29 cellular contexts compared by ENCODE assay signal in genomic region chr2:205481861-205482260, GRCh38.
"Had no signal": no experiment of that assay in that cellular context is flagged by ENCODE, and none has a peak within 500 bp of the region (broad histone marks: within the 10 kb centered on the region; RNA-seq: fewer than 3 reads in every experiment).

No MANE protein-coding gene starts in this region.

- H3K4me3 ChIP-seq: colonic mucosa, heart right ventricle, mucosa of descending colon, ovary, psoas muscle, sigmoid colon, stomach, tibial artery had no signal

- H3K4me3 Mint-ChIP-seq: dendritic cell treated with granulocyte-macrophage colony-stimulating factor and Interleukin-4, amounts not matched to agents 40 ng/mL and 50 ng/mL, for 4 days; endodermal cell; mesothelial cell of epicardium; naive B cell; natural killer cell treated with Interleukin-12 subunit alpha and Interleukin-12 subunit beta and Interleukin-15 and Interleukin-18, amount 100 ng/mL, for 72 hours; stimulated activated effector memory CD8-positive, alpha-beta T cell treated with anti-CD3 and anti-CD28 coated beads, Interleukin-12 subunit alpha, Interleukin-12 subunit beta, amount 100 ng/mL, for 72 hours; type B pancreatic cell had no signal

- FAIRE-seq: kidney had no signal

- DNase-seq: colonic mucosa; effector CD8-positive, alpha-beta T cell; foreskin melanocyte; glutamatergic neuron; heart right ventricle; hippocampal formation; kidney; mesenchymal stem cell; mucosa of descending colon; naive B cell; occipital lobe; ovary; posterior cingulate gyrus; psoas muscle; sigmoid colon; stimulated activated CD4-positive, alpha-beta T cell treated with anti-CD3 and anti-CD28 coated beads, Interleukin-2, amount 100 ng/mL, for 24 hours; stimulated activated CD4-positive, alpha-beta T cell treated with anti-CD3 and anti-CD28 coated beads, Interleukin-4, amount 100 ng/mL, for 24 hours; stimulated activated naive CD4-positive, alpha-beta T cell treated with Interleukin-2 at 50 U/mL for 16 hours; stomach; tibial artery had no signal

- H3K27me3 Mint-ChIP-seq: dendritic cell treated with granulocyte-macrophage colony-stimulating factor and Interleukin-4, amounts not matched to agents 40 ng/mL and 50 ng/mL, for 4 days; type B pancreatic cell had no signal

- H3K27ac ChIP-seq: colonic mucosa, epithelial cell of prostate, heart right ventricle, ovary, psoas muscle, sigmoid colon, stomach, tibial artery had no signal

- H3K27me3 ChIP-seq: colonic mucosa, heart right ventricle, ovary, sigmoid colon, stomach, tibial artery had no signal

- H3K36me3 Mint-ChIP-seq: mesothelial cell of epicardium; naive B cell; natural killer cell treated with Interleukin-12 subunit alpha and Interleukin-12 subunit beta and Interleukin-15 and Interleukin-18, amount 100 ng/mL, for 72 hours; stimulated activated effector memory CD8-positive, alpha-beta T cell treated with anti-CD3 and anti-CD28 coated beads, Interleukin-12 subunit alpha, Interleukin-12 subunit beta, amount 100 ng/mL, for 72 hours; type B pancreatic cell had no signal

- H3K27ac Mint-ChIP-seq: dendritic cell treated with granulocyte-macrophage colony-stimulating factor and Interleukin-4, amounts not matched to agents 40 ng/mL and 50 ng/mL, for 4 days; endodermal cell; mesothelial cell of epicardium; naive B cell; natural killer cell treated with Interleukin-12 subunit alpha and Interleukin-12 subunit beta and Interleukin-15 and Interleukin-18, amount 100 ng/mL, for 72 hours; stimulated activated effector memory CD8-positive, alpha-beta T cell treated with anti-CD3 and anti-CD28 coated beads, Interleukin-12 subunit alpha, Interleukin-12 subunit beta, amount 100 ng/mL, for 72 hours; type B pancreatic cell had no signal

- H3K36me3 ChIP-seq: colonic mucosa, heart right ventricle, ovary, sigmoid colon, stomach, tibial artery had no signal

- H3K9me3 ChIP-seq: colonic mucosa, heart right ventricle, mucosa of descending colon, ovary, psoas muscle, sigmoid colon, stomach, tibial artery had no signal

- H3K4me1 Mint-ChIP-seq: naive B cell; stimulated activated effector memory CD8-positive, alpha-beta T cell treated with anti-CD3 and anti-CD28 coated beads, Interleukin-12 subunit alpha, Interleukin-12 subunit beta, amount 100 ng/mL, for 72 hours had no signal

- H3K4me1 ChIP-seq: colonic mucosa, psoas muscle, stomach, tibial artery had no signal

- ATAC-seq: esophagus mucosa; left lobe of liver; mucosa of descending colon; natural killer cell treated with Interleukin-12 subunit alpha and Interleukin-12 subunit beta and Interleukin-15 and Interleukin-18, amount 100 ng/mL, for 72 hours; psoas muscle; stimulated activated effector memory CD8-positive, alpha-beta T cell treated with anti-CD3 and anti-CD28 coated beads, Interleukin-12 subunit alpha, Interleukin-12 subunit beta, amount 100 ng/mL, for 72 hours had no signal

- H3K9me3 Mint-ChIP-seq: dendritic cell treated with granulocyte-macrophage colony-stimulating factor and Interleukin-4, amounts not matched to agents 40 ng/mL and 50 ng/mL, for 4 days; endodermal cell had no signal
